20 cellular contexts compared by ENCODE assay signal in genomic region chrX:108348525-108348924, GRCh38.
"Had no signal": no experiment of that assay in that cellular context is flagged by ENCODE, and none has a peak within 500 bp of the region (broad histone marks: within the 10 kb centered on the region; RNA-seq: fewer than 3 reads in every experiment).

No MANE protein-coding gene starts in this region.

- H3K27ac Mint-ChIP-seq: activated CD8-positive, alpha-beta T cell treated with anti-CD3 and anti-CD28 coated beads for 36 hours; activated naive CD8-positive, alpha-beta T cell treated with anti-CD3 and anti-CD28 coated beads, Interleukin-2, amount 10 ng/mL, durations not matched to agents 7 days and 5 days; activated T-cell treated with anti-CD3 and anti-CD28 coated beads, Interleukin-2, amount 50 U/mL, for 72 hours; T-helper 1 cell treated with Interleukin-12 subunit alpha and Interleukin-12 subunit beta and Interleukin-4 antibody, amounts not matched to agents 30 μg/mL and 1 μg/mL, for 36 hours had no signal

- H3K27me3 Mint-ChIP-seq: activated CD8-positive, alpha-beta T cell treated with anti-CD3 and anti-CD28 coated beads for 36 hours; activated naive CD8-positive, alpha-beta T cell treated with anti-CD3 and anti-CD28 coated beads, Interleukin-2, amount 10 ng/mL, durations not matched to agents 7 days and 5 days had no signal

- H3K4me3 ChIP-seq: adrenal gland had no signal

- H3K36me3 ChIP-seq: adrenal gland had no signal

- H3K4me3 Mint-ChIP-seq: activated CD8-positive, alpha-beta T cell treated with anti-CD3 and anti-CD28 coated beads for 36 hours; activated naive CD8-positive, alpha-beta T cell treated with anti-CD3 and anti-CD28 coated beads, Interleukin-2, amount 10 ng/mL, durations not matched to agents 7 days and 5 days; activated T-cell treated with anti-CD3 and anti-CD28 coated beads, Interleukin-2, amount 50 U/mL, for 72 hours; T-helper 1 cell treated with Interleukin-12 subunit alpha and Interleukin-12 subunit beta and Interleukin-4 antibody, amounts not matched to agents 30 μg/mL and 1 μg/mL, for 36 hours had no signal

- H3K9me3 ChIP-seq: adrenal gland had no signal

- H3K4me1 Mint-ChIP-seq: activated naive CD8-positive, alpha-beta T cell treated with anti-CD3 and anti-CD28 coated beads, Interleukin-2, amount 10 ng/mL, durations not matched to agents 7 days and 5 days had no signal

- H3K27ac ChIP-seq: adrenal gland, KMS-11 had no signal

- ATAC-seq: activated CD4-positive, CD25-positive, alpha-beta regulatory T cell treated with anti-CD3 and anti-CD28 coated beads, Interleukin-2, amount 50 U/mL, for 24 hours; activated CD8-positive, alpha-beta T cell treated with anti-CD3 and anti-CD28 coated beads for 36 hours; activated T-cell treated with anti-CD3 and anti-CD28 coated beads, Interleukin-2, amount 50 U/mL, for 72 hours; Panc1 had no signal

- DNase-seq: activated CD4-positive, alpha-beta T cell treated with anti-CD3 and anti-CD28 coated beads for 4 hours; activated CD8-positive, alpha-beta memory T cell treated with anti-CD3 and anti-CD28 coated beads, Interleukin-2, amount 50 U/mL, for 4 hours; activated CD8-positive, alpha-beta T cell treated with anti-CD3 and anti-CD28 coated beads for 36 hours; activated naive CD4-positive, alpha-beta T cell treated with anti-CD3 and anti-CD28 coated beads, Interleukin-2, amount 50 U/mL, for 16 hours; activated naive CD8-positive, alpha-beta T cell treated with anti-CD3 and anti-CD28 coated beads, Interleukin-2, amount 10 ng/mL, durations not matched to agents 7 days and 5 days; activated T-cell treated with anti-CD3 and anti-CD28 coated beads, Interleukin-2, amount 50 U/mL, for 72 hours; adrenal gland; anterior cingulate cortex; NCI-H1092; NCI-H2171; NCI-H526 treated with DMSO at 0.1 percent for 48 hours; NCI-H82; NK-92 treated with Interleukin-12 subunit alpha and Interleukin-12 subunit beta, amount 100 ng/mL, for 24 hours; OCI-M1; RPMI8226; SHP77 had no signal

- H3K9ac ChIP-seq: KMS-11 had no signal

- H3K36me3 Mint-ChIP-seq: activated naive CD8-positive, alpha-beta T cell treated with anti-CD3 and anti-CD28 coated beads, Interleukin-2, amount 10 ng/mL, durations not matched to agents 7 days and 5 days had no signal

- H3K4me1 ChIP-seq: adrenal gland had no signal

- H3K4me2 ChIP-seq: KMS-11 had no signal

- H3K9me3 Mint-ChIP-seq: activated CD8-positive, alpha-beta T cell treated with anti-CD3 and anti-CD28 coated beads for 36 hours; activated naive CD8-positive, alpha-beta T cell treated with anti-CD3 and anti-CD28 coated beads, Interleukin-2, amount 10 ng/mL, durations not matched to agents 7 days and 5 days; activated T-cell treated with anti-CD3 and anti-CD28 coated beads, Interleukin-2, amount 50 U/mL, for 72 hours; T-helper 1 cell treated with Interleukin-12 subunit alpha and Interleukin-12 subunit beta and Interleukin-4 antibody, amounts not matched to agents 30 μg/mL and 1 μg/mL, for 36 hours had no signal
